11 cellular contexts compared by ENCODE assay signal in genomic region chr2:43136862-43137261, GRCh38.
DNase-seq lines count a peak whose midpoint lies in the region; ATAC-seq, FAIRE-seq and TF ChIP-seq lines count a peak whose summit lies in the region.
"Had no signal": no experiment of that assay in that cellular context is flagged by ENCODE, and none has a peak within 500 bp of the region (broad histone marks: within the 10 kb centered on the region; RNA-seq: fewer than 3 reads in every experiment).

No MANE protein-coding gene starts in this region.

- TF ChIP-seq CTCF in Loucy (conservative IDR thresholded peaks at IDR 0.05; ENCODE audit: low read length) = no peak
- TF ChIP-seq CTCF in kidney (IDR thresholded peaks at IDR 0.05; ENCODE audit: borderline replicate concordance, extremely low read depth, insufficient read depth) = no peak

- no peaks in the 10 kb centered on the region for H3K9me2 ChIP-seq in Loucy (replicated peaks; ENCODE audit: low read depth, low read length)

- H3K4me2 ChIP-seq in Loucy (ENCODE audit: low read depth, low read length, poor library complexity, severe bottlenecking) = peak overlapping the region; percentile 38

- no peaks in the 10 kb centered on the region for H4K20me1 ChIP-seq in Loucy (ENCODE audit: insufficient read depth, low read length, poor library complexity, severe bottlenecking)

- H3K9ac ChIP-seq in Loucy (ENCODE audit: low read depth, low read length, poor library complexity, severe bottlenecking) (peak overlapping the region; percentile 78), kidney (ENCODE audit: low read length in 2 of 2) (no peak overlapping the region)

- H3K4me1 ChIP-seq in Loucy (ENCODE audit: insufficient read depth, low read length, poor library complexity, severe bottlenecking) (peaks cover 83% of the 10 kb centered on the region), kidney (ENCODE audit: control insufficient read depth in 1 of 2, insufficient read depth in 1 of 2, low read depth in 1 of 2, low read length in 2 of 2) (peaks cover 0 to 15% of the 10 kb centered on the region in 2 donors)

- no peak for FAIRE-seq in kidney (lab: Jason Lieb, UNC)
- FAIRE-seq: G401.6 had no signal

- no peak overlapping the region for H2AFZ ChIP-seq in Loucy (ENCODE audit: low read length)

- ATAC-seq in GM18870 (IDR thresholded peaks at IDR 0.05; ENCODE audit: unreplicated experiment) = no peak
- ATAC-seq: HCT116 had no signal

- no peaks in the 10 kb centered on the region for H3K27me3 ChIP-seq in Loucy (ENCODE audit: insufficient read depth, low read length, poor library complexity, severe bottlenecking)

- H3K27ac ChIP-seq in kidney (ENCODE audit: low read depth in 2 of 2, low read length in 2 of 2) = no peak overlapping the region

- H3F3A ChIP-seq in Loucy (ENCODE audit: low read depth) = peaks cover 8% of the 10 kb centered on the region; the same call in 1 of the 2 replicates

- H3K79me2 ChIP-seq in Loucy (ENCODE audit: insufficient read depth, low read length) = no peaks in the 10 kb centered on the region

- H3K9me3 ChIP-seq in Loucy (ENCODE audit: insufficient read depth, low read depth, low read length) (no peaks in the 10 kb centered on the region), kidney (ENCODE audit: control insufficient read depth in 1 of 2, low read length in 2 of 2) (no peaks in the 10 kb centered on the region)

- no peaks in the 10 kb centered on the region for H3K36me3 ChIP-seq in Loucy (ENCODE audit: insufficient read depth, low read length)
- H3K36me3 ChIP-seq in kidney (ENCODE audit: control insufficient read depth in 1 of 2, insufficient read depth in 2 of 2, low read length in 2 of 2) = no peaks in the 10 kb centered on the region

- H3K4me3 ChIP-seq in Loucy (ENCODE audit: low read length, poor library complexity, severe bottlenecking) = peak overlapping the region; percentile 14
- no peak overlapping the region for H3K4me3 ChIP-seq in kidney (ENCODE audit: low read length in 2 of 2)

- peak; percentile 81 for DNase-seq in activated CD8-positive, alpha-beta memory T cell treated with anti-CD3 and anti-CD28 coated beads, Interleukin-2, amount 50 U/mL, for 4 hours
- DNase-seq in kidney = peak; percentile 46
- peak; percentile 49 to 64 for DNase-seq in stimulated activated CD8-positive, alpha-beta memory T cell treated with anti-CD3 and anti-CD28 coated beads, Interleukin-2, amount 100 ng/mL, for 48 hours (ENCODE audit: low read depth in 2 of 2)
- no peak for DNase-seq in EL
- no peak for DNase-seq in NCI-H146 treated with DMSO at 0.1 percent for 48 hours (lab: John Stamatoyannopoulos, UW; ENCODE audit: unreplicated experiment)
- no peak for DNase-seq in NCI-H446 treated with DMSO at 0.1 percent for 48 hours (lab: John Stamatoyannopoulos, UW)
- DNase-seq: foreskin melanocyte had no signal

- intact Hi-C loops in kidney (cut with DNase I) = no loop called here

Comparison
In these comparisons a context has a peak if more than half of its experiments do, and no peak if none do; other contexts are left out.
1. DNase-seq: peak in activated CD8-positive, alpha-beta memory T cell treated with anti-CD3 and anti-CD28 coated beads, Interleukin-2, amount 50 U/mL, for 4 hours (single experiment), kidney (single experiment) and stimulated activated CD8-positive, alpha-beta memory T cell treated with anti-CD3 and anti-CD28 coated beads, Interleukin-2, amount 100 ng/mL, for 48 hours (2 of 2); none in EL (single experiment), NCI-H146 treated with DMSO at 0.1 percent for 48 hours (single experiment) and NCI-H446 treated with DMSO at 0.1 percent for 48 hours (single experiment).